In the genomic region with DNA sequence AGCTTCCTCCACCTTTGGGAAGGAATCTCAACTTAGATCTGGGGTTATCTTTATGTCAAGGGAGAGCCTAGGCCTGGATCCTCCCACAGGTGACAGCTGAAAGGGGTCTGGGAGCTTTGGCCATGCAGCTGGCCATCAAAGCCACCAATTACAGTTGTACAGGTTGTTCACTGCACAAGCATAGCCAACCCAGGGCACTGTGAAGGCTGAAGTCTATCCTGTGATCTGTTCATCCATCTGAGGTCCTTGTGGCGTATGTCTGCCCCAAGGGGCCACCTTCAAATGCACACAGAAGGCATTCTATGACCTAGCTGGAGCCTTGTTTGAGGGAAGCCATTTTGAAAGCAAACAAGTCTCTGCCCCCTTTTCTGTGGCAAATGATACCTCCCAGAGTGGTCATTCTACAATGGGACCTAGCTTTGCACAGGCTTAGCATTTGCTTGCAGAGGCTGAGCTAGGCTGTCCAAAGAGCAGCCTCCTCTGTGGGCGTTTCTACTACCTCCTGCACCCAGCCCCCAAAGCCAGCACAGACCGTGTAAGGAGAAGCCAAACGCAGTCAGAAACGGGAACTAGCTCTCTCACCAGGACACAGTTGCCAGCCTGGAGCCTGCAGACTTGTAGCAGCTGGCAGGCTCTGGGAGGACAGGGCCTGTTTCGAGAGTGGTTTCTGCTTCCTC, we compare ENCODE assay signal across 10 cellular contexts.
DNase-seq lines count a peak whose midpoint lies in the region; ATAC-seq lines count a peak whose summit lies in the region.
"Had no signal": no experiment of that assay in that cellular context is flagged by ENCODE, and none has a peak within 500 bp of the region (broad histone marks: within the 10 kb centered on the region; RNA-seq: fewer than 3 reads in every experiment).

No MANE protein-coding gene starts in this region.

- H2BK15ac ChIP-seq in mesendoderm (replicated peaks; ENCODE audit: low read depth), result no peak overlapping the region

- CTCF ChIA-PET in activated CD4-positive, alpha-beta T cell treated with anti-CD3 and anti-CD28 coated beads for 36 hours (lab: Charles Lee), result interaction anchor here (0.7 to 1.4 kb wide), 5 partner anchors 9 to 526 kb away, joined by 3 to 4 read pairs (median 3); no protein-coding TSS in a partner anchor

- peak overlapping the region; percentile 54; the same call in 1 of the 2 replicates for H2AFZ ChIP-seq in GM23248
- H2AFZ ChIP-seq: parathyroid adenoma had no signal

- no peaks in the 10 kb centered on the region for H3K79me1 ChIP-seq in mesendoderm (ENCODE audit: low read length)

- no peak overlapping the region for H3K4me3 Mint-ChIP-seq in activated CD4-positive, alpha-beta T cell treated with anti-CD3 and anti-CD28 coated beads for 36 hours

- no peak overlapping the region for H3K23ac ChIP-seq in mesendoderm (ENCODE audit: low read length)

- in situ Hi-C loops in GM23248 (cut with MboI), result no loop called here

- peak; percentile 52 for DNase-seq in GM23248
- peak; percentile 95 for DNase-seq in SKM-1 treated with dmso at 0.1 percent for 144 hours (lab: John Stamatoyannopoulos, UW; ENCODE audit: unreplicated experiment)
- DNase-seq in hippocampal formation (lab: John Stamatoyannopoulos, UW), result peak; percentile 47 to 75
- DNase-seq in NCI-H446 treated with DMSO at 0.1 percent for 48 hours (lab: John Stamatoyannopoulos, UW), result no peak
- no peak for DNase-seq in mesendoderm
- DNase-seq in activated CD4-positive, alpha-beta T cell treated with anti-CD3 and anti-CD28 coated beads for 36 hours, result no peak

- H3K9me3 ChIP-seq in GM23248 (ENCODE audit: low read depth) (no peaks in the 10 kb centered on the region), stomach smooth muscle (ENCODE audit: control insufficient read depth in 2 of 2, low read length in 2 of 2) (no peaks in the 10 kb centered on the region)
- H3K9me3 ChIP-seq: thyroid gland had no signal

- POLR2A ChIA-PET in activated CD4-positive, alpha-beta T cell treated with anti-CD3 and anti-CD28 coated beads for 36 hours (lab: Charles Lee), result no interaction called here

- no peak overlapping the region for H3K4ac ChIP-seq in mesendoderm (ENCODE audit: low read depth, low read length)

- H3K36me3 Mint-ChIP-seq in activated CD4-positive, alpha-beta T cell treated with anti-CD3 and anti-CD28 coated beads for 36 hours (ENCODE audit: low read depth), result no peaks in the 10 kb centered on the region

- H3F3A ChIP-seq in GM23248 (ENCODE audit: insufficient read depth), result no peaks in the 10 kb centered on the region

- H3K27ac ChIP-seq in GM23248, result 0 out of 2 replicates have a peak overlapping the region, but pooled peaks have one; percentile 2
- peak overlapping the region; percentile 90 for H3K27ac ChIP-seq in stomach smooth muscle (ENCODE audit: low read length)
- H3K27ac ChIP-seq in mesendoderm (ENCODE audit: low read depth, low read length), result no peak overlapping the region
- H3K27ac ChIP-seq: parathyroid adenoma, thyroid gland had no signal

- H3K79me2 ChIP-seq in GM23248 (ENCODE audit: insufficient read depth) (no peaks in the 10 kb centered on the region), mesendoderm (ENCODE audit: control insufficient read depth, insufficient read depth, low read length) (no peaks in the 10 kb centered on the region)
- H3K79me2 ChIP-seq: parathyroid adenoma had no signal

- H4K20me1 ChIP-seq in GM23248 (ENCODE audit: insufficient read depth), result no peaks in the 10 kb centered on the region

- H3K4me3 ChIP-seq in GM23248 (no peak overlapping the region), stomach smooth muscle (ENCODE audit: low read length in 2 of 2) (peak overlapping the region in 1 of 2 donors; percentile 35), mesendoderm (ENCODE audit: low read length) (no peak overlapping the region)
- H3K4me3 ChIP-seq: thyroid gland had no signal

- no peaks in the 10 kb centered on the region for H3K27me3 Mint-ChIP-seq in activated CD4-positive, alpha-beta T cell treated with anti-CD3 and anti-CD28 coated beads for 36 hours

- peak overlapping the region; percentile 8 for H3K4me2 ChIP-seq in GM23248 (ENCODE audit: unreplicated experiment)
- no peak overlapping the region for H3K4me2 ChIP-seq in mesendoderm (ENCODE audit: low read length)

- H3K27me3 ChIP-seq in GM23248 (replicated peaks; ENCODE audit: insufficient read depth) (no peaks in the 10 kb centered on the region), stomach smooth muscle (ENCODE audit: control insufficient read depth in 1 of 2, insufficient read depth in 2 of 2, low read length in 2 of 2) (no peaks in the 10 kb centered on the region), mesendoderm (ENCODE audit: insufficient read depth, low read length, poor library complexity) (no peaks in the 10 kb centered on the region)
- H3K27me3 ChIP-seq: thyroid gland had no signal

- ATAC-seq in GM18909 (IDR thresholded peaks at IDR 0.05; ENCODE audit: poor library complexity, unreplicated experiment), result no peak
- ATAC-seq in activated CD4-positive, alpha-beta T cell treated with anti-CD3 and anti-CD28 coated beads for 36 hours, result no peak

- 40 to 43% methylated on average over 6 of the region's 6 CpGs for WGBS in GM23248 (ENCODE audit: low coverage in 1 of 2, low lambda C conversion rate in 2 of 2, missing lambda C conversion rate in 2 of 2), 2 experiments
- WGBS in mesendoderm (ENCODE audit: extremely low coverage, insufficient coverage, low lambda C conversion rate), result no CpG with 5 or more reads among the region's 6 CpGs

- no peak overlapping the region for H2BK5ac ChIP-seq in mesendoderm (ENCODE audit: low read length)

- intact Hi-C loops in activated CD4-positive, alpha-beta T cell treated with anti-CD3 and anti-CD28 coated beads for 36 hours (cut with DNase I, micrococcal nuclease), result loop anchor here in 1 of 2 experiments (10.0 kb wide), 1 partner anchor 927 kb away; no protein-coding TSS in a partner anchor

- peaks cover 18% of the 10 kb centered on the region for H3K4me1 Mint-ChIP-seq in activated CD4-positive, alpha-beta T cell treated with anti-CD3 and anti-CD28 coated beads for 36 hours

- no peaks in the 10 kb centered on the region for H3K9me3 Mint-ChIP-seq in activated CD4-positive, alpha-beta T cell treated with anti-CD3 and anti-CD28 coated beads for 36 hours (ENCODE audit: low read depth)

- no peaks in the 10 kb centered on the region for H3K36me3 ChIP-seq in GM23248 (ENCODE audit: low read depth)
- H3K36me3 ChIP-seq in stomach smooth muscle (ENCODE audit: control insufficient read depth in 2 of 2, insufficient read depth in 2 of 2, low read length in 2 of 2), result no peaks in the 10 kb centered on the region
- H3K36me3 ChIP-seq in mesendoderm (ENCODE audit: control insufficient read depth, insufficient read depth, low read length), result no peaks in the 10 kb centered on the region
- H3K36me3 ChIP-seq: thyroid gland had no signal

- no peak overlapping the region for H3K56ac ChIP-seq in mesendoderm (ENCODE audit: low read length)

- H3K4me1 ChIP-seq in GM23248 (ENCODE audit: insufficient read depth) (peaks cover 5% of the 10 kb centered on the region; the same call in 1 of the 2 replicates), stomach smooth muscle (ENCODE audit: control insufficient read depth, insufficient read depth, low read length) (peaks cover 34% of the 10 kb centered on the region), mesendoderm (ENCODE audit: control insufficient read depth, low read depth, low read length) (no peaks in the 10 kb centered on the region)
- H3K4me1 ChIP-seq: parathyroid adenoma had no signal

- H4K8ac ChIP-seq in mesendoderm (ENCODE audit: low read depth, low read length), result no peak overlapping the region

- no peak overlapping the region for H3K27ac Mint-ChIP-seq in activated CD4-positive, alpha-beta T cell treated with anti-CD3 and anti-CD28 coated beads for 36 hours

- H3K18ac ChIP-seq in mesendoderm (ENCODE audit: low read length), result no peak overlapping the region

- H4K5ac ChIP-seq in mesendoderm (ENCODE audit: low read length), result no peak overlapping the region

- no peaks in the 10 kb centered on the region for H3K9me2 ChIP-seq in GM23248 (ENCODE audit: insufficient read depth)

- no peak overlapping the region for H2BK120ac ChIP-seq in mesendoderm (ENCODE audit: low read depth, low read length)

- H3K9ac ChIP-seq in GM23248 (no peak overlapping the region), stomach smooth muscle (ENCODE audit: low read length in 2 of 2) (peak overlapping the region; percentile 18 to 72), mesendoderm (ENCODE audit: low read length) (no peak overlapping the region)
- H3K9ac ChIP-seq: parathyroid adenoma had no signal

- H2AK5ac ChIP-seq in mesendoderm (ENCODE audit: low read length), result no peak overlapping the region

Comparison
In these comparisons a context has a peak if more than half of its experiments do, and no peak if none do; other contexts are left out.
1. DNase-seq: peak in GM23248 (single experiment), SKM-1 treated with dmso at 0.1 percent for 144 hours (single experiment) and hippocampal formation (2 of 2); none in NCI-H446 treated with DMSO at 0.1 percent for 48 hours (single experiment), mesendoderm (single experiment) and activated CD4-positive, alpha-beta T cell treated with anti-CD3 and anti-CD28 coated beads for 36 hours (single experiment).
2. H3K9ac ChIP-seq: peak in stomach smooth muscle (2 of 2); none in GM23248 (single experiment) and mesendoderm (single experiment).